Comparison of ENCODE assay signal across 9 cellular contexts in genomic region chr15:41928637-41929620, GRCh38. TPM values are rescaled to one million over a fixed set of nuclear protein-coding genes. Genes with fewer than 3 reads are reported as not detected.
DNase-seq lines count a peak whose midpoint lies in the region; ATAC-seq and TF ChIP-seq lines count a peak whose summit lies in the region.
"Had no signal": no experiment of that assay in that cellular context is flagged by ENCODE, and none has a peak within 500 bp of the region (broad histone marks: within the 10 kb centered on the region; RNA-seq: fewer than 3 reads in every experiment).

No MANE protein-coding gene starts in this region.

- peaks cover 0 to 9% (median 0%) of the 10 kb centered on the region in 3 donors for H3K36me3 ChIP-seq in esophagus squamous epithelium
- H3K36me3 ChIP-seq in stomach smooth muscle (ENCODE audit: control insufficient read depth in 2 of 2, insufficient read depth in 2 of 2, low read length in 2 of 2), result no peaks in the 10 kb centered on the region
- H3K36me3 ChIP-seq in WERI-Rb-1, result no peaks in the 10 kb centered on the region

- POLR2A ChIA-PET in CD4-positive, alpha-beta T cell (lab: Charles Lee), result interaction anchor here (2.0 kb wide), 1 partner anchor 43 kb away, joined by 6 read pairs; the partner anchor contains the start of gene EHD4

- H3K27me3 ChIP-seq in CD4-positive, alpha-beta T cell (ENCODE audit: control insufficient read depth, insufficient read depth, low read length), result no peaks in the 10 kb centered on the region
- H3K27me3 ChIP-seq in esophagus squamous epithelium (no peaks in the 10 kb centered on the region), stomach smooth muscle (ENCODE audit: control insufficient read depth in 1 of 2, insufficient read depth in 2 of 2, low read length in 2 of 2) (no peaks in the 10 kb centered on the region), WERI-Rb-1 (ENCODE audit: insufficient read depth, low read depth, severe bottlenecking) (no peaks in the 10 kb centered on the region)

- intact Hi-C loops in CD4-positive, alpha-beta T cell (cut with DNase I, micrococcal nuclease), result loop anchor here in 1 of 2 experiments (10.0 kb wide), 1 partner anchor 126 kb away; no protein-coding TSS in a partner anchor
- intact Hi-C loops in esophagus squamous epithelium (cut with DNase I), result no loop called here

- H3K9ac ChIP-seq in stomach smooth muscle (ENCODE audit: low read length in 2 of 2), result peak overlapping the region in 1 of 2 donors; percentile 13

- ATAC-seq in CD4-positive, alpha-beta T cell (ENCODE audit: poor library complexity), result no peak
- ATAC-seq in GM19452 (IDR thresholded peaks at IDR 0.05; ENCODE audit: unreplicated experiment) (peak; percentile 76), HG03378 (IDR thresholded peaks at IDR 0.05; ENCODE audit: unreplicated experiment) (peak; percentile 54)

- no peak for TF ChIP-seq POLR2A in esophagus squamous epithelium (IDR thresholded peaks at IDR 0.05)

- H3K27ac ChIP-seq in CD4-positive, alpha-beta T cell (ENCODE audit: low read depth, low read length), result no peak overlapping the region
- H3K27ac ChIP-seq in esophagus squamous epithelium, result peak overlapping the region; percentile 28 to 79 (median 70)
- H3K27ac ChIP-seq in stomach smooth muscle (ENCODE audit: low read length), result peak overlapping the region; percentile 31
- H3K27ac ChIP-seq in WERI-Rb-1, result no peak overlapping the region

- in situ Hi-C loops in KBM-7 (cut with MboI; ENCODE audit: low pct_unique_long_range_greater_than_20kb, low sequenced_read_pairs), result no loop called here

- no peaks in the 10 kb centered on the region for H3K9me3 ChIP-seq in CD4-positive, alpha-beta T cell (ENCODE audit: control insufficient read depth, low read length)
- no peaks in the 10 kb centered on the region for H3K9me3 ChIP-seq in esophagus squamous epithelium
- H3K9me3 ChIP-seq in stomach smooth muscle (ENCODE audit: control insufficient read depth in 2 of 2, low read length in 2 of 2), result no peaks in the 10 kb centered on the region
- no peaks in the 10 kb centered on the region for H3K9me3 ChIP-seq in WERI-Rb-1 (ENCODE audit: severe bottlenecking)

- CTCF ChIA-PET in CD4-positive, alpha-beta T cell (lab: Charles Lee), result interaction anchor here (1.8 kb wide), 1 partner anchor 44 kb away, joined by 4 read pairs; no protein-coding TSS in a partner anchor

- 57 to 71% methylated on average over 11 to 13 of the region's 16 CpGs for WGBS in esophagus squamous epithelium, 2 donors

- no peaks in the 10 kb centered on the region for H3K27me3 Mint-ChIP-seq in CD4-positive, alpha-beta T cell
- H3K27me3 Mint-ChIP-seq: central memory CD8-positive, alpha-beta T cell had no signal

- peak overlapping the region; percentile 8 for H3K27ac Mint-ChIP-seq in CD4-positive, alpha-beta T cell

- H3K4me3 ChIP-seq in esophagus squamous epithelium, result no peak overlapping the region
- H3K4me3 ChIP-seq in stomach smooth muscle (ENCODE audit: low read length in 2 of 2), result peak overlapping the region in 1 of 2 donors; percentile 16
- no peak overlapping the region for H3K4me3 ChIP-seq in WERI-Rb-1 (ENCODE audit: low read depth, low read length)

- H3K4me1 Mint-ChIP-seq in CD4-positive, alpha-beta T cell (ENCODE audit: low read depth), result peaks cover 31% of the 10 kb centered on the region

- H3K36me3 Mint-ChIP-seq in CD4-positive, alpha-beta T cell (ENCODE audit: low read depth), result peaks cover 9% of the 10 kb centered on the region

- peaks cover 27 to 94% (median 43%) of the 10 kb centered on the region in 3 donors for H3K4me1 ChIP-seq in esophagus squamous epithelium
- peaks cover 19% of the 10 kb centered on the region for H3K4me1 ChIP-seq in stomach smooth muscle (ENCODE audit: control insufficient read depth, insufficient read depth, low read length)

- no peaks in the 10 kb centered on the region for H3K9me3 Mint-ChIP-seq in CD4-positive, alpha-beta T cell
- H3K9me3 Mint-ChIP-seq: central memory CD8-positive, alpha-beta T cell had no signal

- H3K4me3 Mint-ChIP-seq in CD4-positive, alpha-beta T cell, result no peak overlapping the region
- H3K4me3 Mint-ChIP-seq: central memory CD8-positive, alpha-beta T cell had no signal

- DNase-seq in CD4-positive, alpha-beta T cell, result no peak
- DNase-seq in esophagus squamous epithelium (lab: John Stamatoyannopoulos, UW) (no peak), dermis blood vessel endothelial cell (no peak), KBM-7 (no peak), WERI-Rb-1 (no peak)

- TF ChIP-seq CTCF in CD4-positive, alpha-beta T cell (IDR thresholded peaks at IDR 0.05), result no peak
- TF ChIP-seq CTCF in esophagus squamous epithelium (IDR thresholded peaks at IDR 0.05) (no peak), WERI-Rb-1 (IDR thresholded peaks at IDR 0.05; ENCODE audit: low read depth, low read length) (no peak)

RNA-seq across cellular contexts. Expression of gene SPTBN5, which starts 35.1 kb away (rescaled TPM):
- 1 to 10 TPM; 2.2 to 2.3 TPM for total RNA-seq in CD4-positive, alpha-beta T cell
- total RNA-seq in esophagus squamous epithelium (1 to 10 TPM; 1.9 to 4.4 (median 3.4) TPM), dermis blood vessel endothelial cell (3.2 and 11.1 TPM in 2 replicates)

RNA-seq across cellular contexts. Expression of gene EHD4, which starts 43.4 kb away (rescaled TPM):
- 10 to 100 TPM; 39.8 to 40.5 TPM for total RNA-seq in CD4-positive, alpha-beta T cell
- total RNA-seq in esophagus squamous epithelium, result 10 to 100 TPM; 25.4 to 45.3 (median 27.8) TPM
- 84.4 and 128 TPM in 2 replicates for total RNA-seq in dermis blood vessel endothelial cell

Comparison
In these comparisons a context has a peak if more than half of its experiments do, and no peak if none do; other contexts are left out.
1. H3K27ac ChIP-seq: peak in esophagus squamous epithelium (4 of 4) and stomach smooth muscle (single experiment); none in CD4-positive, alpha-beta T cell (single experiment) and WERI-Rb-1 (single experiment).